20 cellular contexts compared by ENCODE assay signal in the genomic region with DNA sequence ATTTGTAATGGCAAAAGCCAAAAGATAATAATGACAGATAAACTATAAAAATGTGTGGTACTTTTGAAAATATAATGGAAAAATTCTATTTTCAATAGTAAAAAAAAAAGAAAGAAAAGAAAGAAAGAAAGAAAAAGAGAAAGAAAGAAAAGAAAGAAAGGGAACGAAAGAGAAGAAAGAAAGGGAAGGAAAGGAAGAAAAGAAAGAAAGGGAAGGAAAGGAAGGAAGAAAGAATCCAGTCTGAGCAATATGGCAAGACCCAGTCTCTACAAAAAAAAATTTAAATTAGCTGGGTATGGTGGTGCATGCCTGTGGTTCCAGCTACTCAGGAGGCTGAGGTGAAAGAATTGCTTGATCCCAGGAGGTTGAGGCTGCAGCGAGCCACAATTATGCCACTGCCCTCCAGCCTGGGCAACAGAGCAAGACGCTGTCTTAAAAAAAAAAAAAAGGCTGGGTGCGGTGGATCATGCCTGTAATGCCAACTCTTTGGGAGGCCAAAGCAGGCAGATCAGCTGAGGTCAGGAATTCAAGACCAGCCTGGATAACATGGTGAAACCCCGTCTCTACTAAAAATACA. TPM values are rescaled to one million over a fixed set of nuclear protein-coding genes. Genes with fewer than 3 reads are reported as not detected.
DNase-seq lines count a peak whose midpoint lies in the region; ATAC-seq and TF ChIP-seq lines count a peak whose summit lies in the region.
"Had no signal": no experiment of that assay in that cellular context is flagged by ENCODE, and none has a peak within 500 bp of the region (broad histone marks: within the 10 kb centered on the region; RNA-seq: fewer than 3 reads in every experiment).

No MANE protein-coding gene starts in this region.

- no peaks in the 10 kb centered on the region for H3K79me2 ChIP-seq in mammary epithelial cell (ENCODE audit: insufficient read depth, low read length)

- H4K8ac ChIP-seq in mesenchymal stem cell (ENCODE audit: low read length) = no peak overlapping the region

- H3K36me3 Mint-ChIP-seq in MCF 10A (ENCODE audit: insufficient read depth, unreplicated experiment) = no peaks in the 10 kb centered on the region
- H3K36me3 Mint-ChIP-seq: CD8-positive, alpha-beta memory T cell had no signal

- H4K91ac ChIP-seq in mesenchymal stem cell (ENCODE audit: low read length) = no peak overlapping the region

- peak overlapping the region; percentile 49 for H3K27ac Mint-ChIP-seq in MCF 10A (ENCODE audit: low read depth, unreplicated experiment)
- H3K27ac Mint-ChIP-seq: IgD-negative memory B cell had no signal

- ATAC-seq in aorta (ENCODE audit: low FRiP score) = no peak
- ATAC-seq in HG02678 (IDR thresholded peaks at IDR 0.05; ENCODE audit: unreplicated experiment) = no peak
- ATAC-seq: GM12878 had no signal

- dilution Hi-C loops in mammary epithelial cell (cut with HindIII; ENCODE audit: low sequenced_read_pairs) = no loop called here

- CTCF ChIA-PET in MCF 10A (lab: Yijun Ruan, JAX) = interaction anchor here (0.6 to 1.9 kb wide), 5 partner anchors 13 to 275 kb away, joined by 3 to 7 read pairs (median 5); no protein-coding TSS in a partner anchor
- CTCF ChIA-PET in mammary epithelial cell (lab: Charles Lee; ENCODE audit: low non-redundant PET) = no interaction called here

- H2BK12ac ChIP-seq in mesenchymal stem cell (ENCODE audit: low read length in 2 of 2) = no peak overlapping the region

- TF ChIP-seq CTCF in MCF 10A (IDR thresholded peaks at IDR 0.05; ENCODE audit: unreplicated experiment) = no peak
- TF ChIP-seq CTCF in mammary epithelial cell (conservative IDR thresholded peaks at IDR 0.05 in 1 of 2, IDR thresholded peaks at IDR 0.05 in 1 of 2; ENCODE audit: extremely low read depth in 1 of 2, insufficient read depth in 1 of 2, low read depth in 1 of 2, low read length in 2 of 2) = no peak
- no peak for TF ChIP-seq CTCF in astrocyte of the cerebellum (IDR thresholded peaks at IDR 0.05; ENCODE audit: low read depth, low read length, missing control alignments)

- DNase-seq in MCF 10A (ENCODE audit: unreplicated experiment) (no peak), mammary epithelial cell (no peak), astrocyte of the cerebellum (ENCODE audit: low read depth) (peak; percentile 49), mesenchymal stem cell (no peak), aorta (no peak), amniotic stem cell (lab: John Stamatoyannopoulos, UW) (no peak), NCI-H1048 (lab: John Stamatoyannopoulos, UW) (no peak)
- DNase-seq: CD8-positive, alpha-beta memory T cell; DMS79 treated with DMSO at 0.1 percent for 48 hours; GDM1; GOT3; Kasumi-1; NCI-H187; NCI-H446; NCI-H69 had no signal

- H3K4me3 Mint-ChIP-seq in MCF 10A (ENCODE audit: unreplicated experiment) = no peak overlapping the region
- H3K4me3 Mint-ChIP-seq: CD8-positive, alpha-beta memory T cell; IgD-negative memory B cell had no signal

- H3K9me3 Mint-ChIP-seq in MCF 10A (ENCODE audit: unreplicated experiment) = no peaks in the 10 kb centered on the region
- H3K9me3 Mint-ChIP-seq: CD8-positive, alpha-beta memory T cell; IgD-negative memory B cell had no signal

- H3K79me1 ChIP-seq in mesenchymal stem cell (replicated peaks; ENCODE audit: low read length, poor library complexity, severe bottlenecking) = no peaks in the 10 kb centered on the region

- H2BK15ac ChIP-seq in mesenchymal stem cell (ENCODE audit: low read depth, poor library complexity, severe bottlenecking) = no peak overlapping the region

- H3K27me3 Mint-ChIP-seq in MCF 10A (ENCODE audit: insufficient read depth, unreplicated experiment) = no peaks in the 10 kb centered on the region
- H3K27me3 Mint-ChIP-seq: IgD-negative memory B cell had no signal

- no peak overlapping the region for H3K18ac ChIP-seq in mesenchymal stem cell (ENCODE audit: low read depth in 1 of 2, low read length in 2 of 2)

- no peak overlapping the region for H3K9ac ChIP-seq in mammary epithelial cell (ENCODE audit: insufficient read depth, low read length)
- H3K9ac ChIP-seq in mesenchymal stem cell (ENCODE audit: low read length) = no peak overlapping the region
- H3K9ac ChIP-seq: BLaER1 treated with 17β-estradiol and CSF1 and Interleukin-3, amounts not matched to agents 10 nM and 100 nM had no signal

- H3K4me3 ChIP-seq in mammary epithelial cell (replicated peaks in 1 of 3; ENCODE audit: insufficient read depth in 1 of 3, low read depth in 2 of 3, low read length in 3 of 3) = no peak overlapping the region
- H3K4me3 ChIP-seq in astrocyte of the cerebellum (ENCODE audit: low read depth, low read length) = no peak overlapping the region
- no peak overlapping the region for H3K4me3 ChIP-seq in mesenchymal stem cell (ENCODE audit: insufficient read depth in 1 of 2, low read depth in 1 of 2, low read length in 2 of 2)
- no peak overlapping the region for H3K4me3 ChIP-seq in aorta (ENCODE audit: low read length in 2 of 2)
- H3K4me3 ChIP-seq: BLaER1 treated with 17β-estradiol and CSF1 and Interleukin-3, amounts not matched to agents 10 nM and 100 nM; GM12878 had no signal

- peaks cover 23% of the 10 kb centered on the region for H3K4me1 Mint-ChIP-seq in MCF 10A (ENCODE audit: insufficient read depth, unreplicated experiment)
- H3K4me1 Mint-ChIP-seq: CD8-positive, alpha-beta memory T cell; IgD-negative memory B cell had no signal

- 91% methylated on average over 4 of the region's 5 CpGs for WGBS in mammary epithelial cell (ENCODE audit: low coverage, missing lambda C conversion rate)
- over 99% methylated on average over 5 of the region's 5 CpGs for WGBS in mesenchymal stem cell
- 93 to 95% methylated on average over 4 of the region's 5 CpGs for WGBS in aorta, 2 donors

- H3K36me3 ChIP-seq in mammary epithelial cell (ENCODE audit: insufficient read depth, low read length) (no peaks in the 10 kb centered on the region), mesenchymal stem cell (ENCODE audit: control insufficient read depth in 1 of 2, insufficient read depth in 2 of 2, low read depth in 1 of 2, low read length in 2 of 2) (no peaks in the 10 kb centered on the region), aorta (ENCODE audit: control insufficient read depth in 1 of 2, insufficient read depth in 2 of 2, low read length in 1 of 2) (no peaks in the 10 kb centered on the region)
- H3K36me3 ChIP-seq: BLaER1 treated with 17β-estradiol and CSF1 and Interleukin-3, amounts not matched to agents 10 nM and 100 nM had no signal

- in situ Hi-C loops in mammary epithelial cell (cut with MboI; ENCODE audit: low sequenced_read_pairs in 2 of 2) (loop anchor here in 1 of 2 donors (25.0 kb wide), 1 partner anchor 164 kb away; no protein-coding TSS in a partner anchor), astrocyte of the cerebellum (cut with HindIII; ENCODE audit: low sequenced_read_pairs) (no loop called here)

- no peak overlapping the region for H2BK5ac ChIP-seq in mesenchymal stem cell (ENCODE audit: low read depth, low read length, poor library complexity, severe bottlenecking)

- no peak overlapping the region for H3K23ac ChIP-seq in mesenchymal stem cell (ENCODE audit: low read length in 2 of 2)

- no peaks in the 10 kb centered on the region for H3K27me3 ChIP-seq in mammary epithelial cell (ENCODE audit: insufficient read depth, low read length)
- no peaks in the 10 kb centered on the region for H3K27me3 ChIP-seq in mesenchymal stem cell (ENCODE audit: control insufficient read depth in 1 of 2, insufficient read depth in 1 of 2, low read length in 2 of 2)
- H3K27me3 ChIP-seq in aorta (ENCODE audit: control insufficient read depth in 1 of 2, insufficient read depth in 2 of 2, low read length in 1 of 2) = no peaks in the 10 kb centered on the region
- H3K27me3 ChIP-seq: BLaER1 treated with 17β-estradiol and CSF1 and Interleukin-3, amounts not matched to agents 10 nM and 100 nM had no signal

- intact Hi-C loops in MCF 10A (cut with micrococcal nuclease) (no loop called here), mammary epithelial cell (cut with micrococcal nuclease) (no loop called here), aorta (cut with DNase I) (no loop called here)

- H3K27ac ChIP-seq in mammary epithelial cell (ENCODE audit: insufficient read depth, low read depth, low read length) = no peak overlapping the region
- peak overlapping the region; percentile 57 for H3K27ac ChIP-seq in mesenchymal stem cell (ENCODE audit: low read length, poor library complexity, severe bottlenecking)
- H3K27ac ChIP-seq in aorta (ENCODE audit: low read depth in 1 of 2, low read length in 2 of 2) = no peak overlapping the region
- H3K27ac ChIP-seq: BLaER1 treated with 17β-estradiol and CSF1 and Interleukin-3, amounts not matched to agents 10 nM and 100 nM; RWPE1 had no signal

- H2AK5ac ChIP-seq in mesenchymal stem cell (ENCODE audit: low read length, severe bottlenecking) = no peak overlapping the region

- no peak overlapping the region for H3K4me2 ChIP-seq in mammary epithelial cell (ENCODE audit: insufficient read depth, low read depth, low read length)
- no peak overlapping the region for H3K4me2 ChIP-seq in mesenchymal stem cell (ENCODE audit: low read length, poor library complexity, severe bottlenecking)
- H3K4me2 ChIP-seq: BLaER1 treated with 17β-estradiol and CSF1 and Interleukin-3, amounts not matched to agents 10 nM and 100 nM had no signal

- no TSS peak for BruUV-seq in MCF 10A (replicated peaks; lab: Mats Ljungman, UMichigan)
- no TSS peak for BruUV-seq in mammary epithelial cell (replicated peaks; lab: Mats Ljungman, UMichigan)

- H3K9me3 ChIP-seq in mammary epithelial cell (replicated peaks; ENCODE audit: insufficient read depth, low read length) = no peaks in the 10 kb centered on the region
- H3K9me3 ChIP-seq in mesenchymal stem cell (ENCODE audit: control insufficient read depth, low read length) = no peaks in the 10 kb centered on the region
- no peaks in the 10 kb centered on the region for H3K9me3 ChIP-seq in aorta (ENCODE audit: control insufficient read depth, low read length)
- H3K9me3 ChIP-seq: BLaER1 treated with 17β-estradiol and CSF1 and Interleukin-3, amounts not matched to agents 10 nM and 100 nM had no signal

- peaks cover 17% of the 10 kb centered on the region for H3K4me1 ChIP-seq in mammary epithelial cell (ENCODE audit: insufficient read depth, low read length)
- peaks cover 11% of the 10 kb centered on the region for H3K4me1 ChIP-seq in mesenchymal stem cell (ENCODE audit: control insufficient read depth, insufficient read depth, low read depth, low read length)
- H3K4me1 ChIP-seq in aorta (ENCODE audit: control insufficient read depth in 1 of 2, insufficient read depth in 2 of 2, low read length in 2 of 2) = no peaks in the 10 kb centered on the region

- H3K4ac ChIP-seq in mesenchymal stem cell (ENCODE audit: low read depth in 1 of 2, low read length in 2 of 2) = no peak overlapping the region

- H2BK120ac ChIP-seq in mesenchymal stem cell (ENCODE audit: low read depth, low read length) = no peak overlapping the region

- no peak overlapping the region for H3K14ac ChIP-seq in mesenchymal stem cell (ENCODE audit: low read length in 2 of 2)

- H4K20me1 ChIP-seq in mammary epithelial cell (ENCODE audit: insufficient read depth, low read length) = no peaks in the 10 kb centered on the region
- H4K20me1 ChIP-seq: BLaER1 treated with 17β-estradiol and CSF1 and Interleukin-3, amounts not matched to agents 10 nM and 100 nM had no signal

- H2AFZ ChIP-seq in mammary epithelial cell (ENCODE audit: low read depth, low read length) (no peak overlapping the region), mesenchymal stem cell (ENCODE audit: low read depth, low read length) (no peak overlapping the region)

- POLR2A ChIA-PET in MCF 10A (lab: Yijun Ruan, JAX) = no interaction called here

RNA-seq across cellular contexts. Expression of gene EAPP, which starts 38.4 kb away (rescaled TPM):
- total RNA-seq in MCF 10A (2022) = 31.5 and 38.9 TPM in 2 replicates
- total RNA-seq in mammary epithelial cell = 10 to 100 TPM; 26.7 to 30.7 TPM
- 18.9 TPM for polyA plus RNA-seq in mammary epithelial cell
- polyA minus RNA-seq in mammary epithelial cell = 9.6 TPM
- polyA plus RNA-seq in mesenchymal stem cell (2013, experiment 1 of 2) = 44.2 TPM
- 45.1 TPM for polyA plus RNA-seq in mesenchymal stem cell (2013, experiment 2 of 2)
- total RNA-seq in aorta = 10 to 100 TPM; 28.1 to 32.2 TPM
- 10 to 100 TPM; 37.3 to 51.5 TPM for polyA plus RNA-seq in aorta

RNA-seq across cellular contexts. Expression of gene SPTSSA, which starts 39.1 kb away (rescaled TPM):
- 28.2 and 30.5 TPM in 2 replicates for total RNA-seq in MCF 10A (2022)
- total RNA-seq in mammary epithelial cell = 10 to 100 TPM; 14.2 to 21.3 TPM
- polyA plus RNA-seq in mammary epithelial cell = 30.2 TPM
- polyA minus RNA-seq in mammary epithelial cell = 7.8 TPM
- 25.4 TPM for polyA plus RNA-seq in mesenchymal stem cell (2013, experiment 1 of 2)
- 26.8 TPM for polyA plus RNA-seq in mesenchymal stem cell (2013, experiment 2 of 2)
- 10 to 100 TPM; 18.2 to 19.5 TPM for total RNA-seq in aorta
- polyA plus RNA-seq in aorta = 10 to 100 TPM; 23.7 to 29.3 TPM
